ENCODE assay signal across 30 cellular contexts in genomic region chr2:157918319-157918718, GRCh38.
"Had no signal": no experiment of that assay in that cellular context is flagged by ENCODE, and none has a peak within 500 bp of the region (broad histone marks: within the 10 kb centered on the region; RNA-seq: fewer than 3 reads in every experiment).

No MANE protein-coding gene starts in this region.

- H3K27me3 ChIP-seq: ovary, right lobe of liver, sigmoid colon, suprapubic skin, testis, tibial artery, upper lobe of left lung, vagina had no signal

- H3K4me3 ChIP-seq: ovary, psoas muscle, right lobe of liver, sigmoid colon, suprapubic skin, testis, tibial artery, upper lobe of left lung, vagina had no signal

- H3K4me1 ChIP-seq: parathyroid adenoma, psoas muscle, right lobe of liver, sigmoid colon, suprapubic skin, testis, tibial artery, upper lobe of left lung, vagina had no signal

- H3K36me3 Mint-ChIP-seq: naive thymus-derived CD8-positive, alpha-beta T cell; natural killer cell treated with Interleukin-12 subunit alpha and Interleukin-12 subunit beta and Interleukin-15 and Interleukin-18, amount 100 ng/mL, for 72 hours; stimulated activated memory B cell treated with anti-CD40 and anti-IgM and Interleukin-4, amounts not matched to agents 10 μg/mL and 1 μg/mL and 100 μg/mL, for 72 hours had no signal

- H3K4me1 Mint-ChIP-seq: naive thymus-derived CD8-positive, alpha-beta T cell; neural crest cell; stimulated activated memory B cell treated with anti-CD40 and anti-IgM and Interleukin-4, amounts not matched to agents 10 μg/mL and 1 μg/mL and 100 μg/mL, for 72 hours; stimulated activated naive CD8-positive, alpha-beta T cell treated with anti-CD3 and anti-CD28 coated beads, Interleukin-15, amount 100 ng/mL, for 72 hours had no signal

- H3K79me2 ChIP-seq: parathyroid adenoma had no signal

- H3K27me3 Mint-ChIP-seq: naive thymus-derived CD8-positive, alpha-beta T cell had no signal

- H3K4me3 Mint-ChIP-seq: naive thymus-derived CD8-positive, alpha-beta T cell; natural killer cell treated with Interleukin-12 subunit alpha and Interleukin-12 subunit beta and Interleukin-15 and Interleukin-18, amount 100 ng/mL, for 72 hours; nephron progenitor cell; neural crest cell; stimulated activated memory B cell treated with anti-CD40 and anti-IgM and Interleukin-4, amounts not matched to agents 10 μg/mL and 1 μg/mL and 100 μg/mL, for 72 hours; stimulated activated naive CD8-positive, alpha-beta T cell treated with anti-CD3 and anti-CD28 coated beads, Interleukin-15, amount 100 ng/mL, for 72 hours had no signal

- H2AFZ ChIP-seq: parathyroid adenoma had no signal

- H3K9me3 ChIP-seq: ovary, psoas muscle, right lobe of liver, suprapubic skin, testis, tibial artery, upper lobe of left lung, vagina had no signal

- DNase-seq: naive thymus-derived CD8-positive, alpha-beta T cell; nephron progenitor cell; occipital lobe; ovary; posterior cingulate gyrus; psoas muscle; right lobe of liver; sigmoid colon; small intestine; stimulated activated CD4-positive, alpha-beta T cell treated with anti-CD3 and anti-CD28 coated beads, Interleukin-15, amount 100 ng/mL, for 24 hours; stimulated activated CD4-positive, alpha-beta T cell treated with anti-CD3 and anti-CD28 coated beads, Interleukin-2, amount 100 ng/mL, for 24 hours; stimulated activated CD4-positive, alpha-beta T cell treated with anti-CD3 and anti-CD28 coated beads, Interleukin-4, amount 100 ng/mL, for 1 hour; stimulated activated CD4-positive, alpha-beta T cell treated with anti-CD3 and anti-CD28 coated beads, Interleukin-4, amount 100 ng/mL, for 4 hours; stimulated activated CD8-positive, alpha-beta memory T cell treated with anti-CD3 and anti-CD28 coated beads, Interleukin-4, amount 100 ng/mL, for 48 hours; stimulated activated naive CD4-positive, alpha-beta T cell; stimulated activated naive CD8-positive, alpha-beta T cell treated with anti-CD3 and anti-CD28 coated beads, Interleukin-15, amount 100 ng/mL, for 72 hours; stimulated activated naive CD8-positive, alpha-beta T cell treated with anti-CD3 and anti-CD28 coated beads, Interleukin-15, Interleukin-2, amounts not matched to agents 100 U/mL and 50 U/mL, for 24 hours; substantia nigra; testis; tibial artery; trophoblast cell; upper lobe of left lung had no signal

- ATAC-seq: naive thymus-derived CD8-positive, alpha-beta T cell; natural killer cell treated with Interleukin-12 subunit alpha and Interleukin-12 subunit beta and Interleukin-15 and Interleukin-18, amount 100 ng/mL, for 72 hours; psoas muscle; right cardiac atrium; right lobe of liver; stimulated activated memory B cell treated with anti-CD40 and anti-IgM and Interleukin-4, amounts not matched to agents 10 μg/mL and 1 μg/mL and 100 μg/mL, for 72 hours; stimulated activated naive CD8-positive, alpha-beta T cell treated with anti-CD3 and anti-CD28 coated beads, Interleukin-15, amount 100 ng/mL, for 72 hours; stimulated activated naive CD8-positive, alpha-beta T cell treated with anti-CD3 and anti-CD28 coated beads, Interleukin-15, Interleukin-2, amounts not matched to agents 100 U/mL and 50 U/mL, for 24 hours had no signal

- H3K36me3 ChIP-seq: ovary, right lobe of liver, sigmoid colon, suprapubic skin, tibial artery, upper lobe of left lung, vagina had no signal

- H3K9me3 Mint-ChIP-seq: natural killer cell treated with Interleukin-12 subunit alpha and Interleukin-12 subunit beta and Interleukin-15 and Interleukin-18, amount 100 ng/mL, for 72 hours; neural crest cell; stimulated activated memory B cell treated with anti-CD40 and anti-IgM and Interleukin-4, amounts not matched to agents 10 μg/mL and 1 μg/mL and 100 μg/mL, for 72 hours; stimulated activated naive CD8-positive, alpha-beta T cell treated with anti-CD3 and anti-CD28 coated beads, Interleukin-15, amount 100 ng/mL, for 72 hours had no signal

- H3K27ac ChIP-seq: ovary, parathyroid adenoma, psoas muscle, right lobe of liver, sigmoid colon, suprapubic skin, testis, tibial artery, upper lobe of left lung, vagina had no signal

- H3K27ac Mint-ChIP-seq: naive thymus-derived CD8-positive, alpha-beta T cell; natural killer cell treated with Interleukin-12 subunit alpha and Interleukin-12 subunit beta and Interleukin-15 and Interleukin-18, amount 100 ng/mL, for 72 hours; progenitor cell of endocrine pancreas; stimulated activated memory B cell treated with anti-CD40 and anti-IgM and Interleukin-4, amounts not matched to agents 10 μg/mL and 1 μg/mL and 100 μg/mL, for 72 hours; stimulated activated naive CD8-positive, alpha-beta T cell treated with anti-CD3 and anti-CD28 coated beads, Interleukin-15, amount 100 ng/mL, for 72 hours had no signal
